Comparison of ENCODE assay signal across 28 cellular contexts in the genomic region with DNA sequence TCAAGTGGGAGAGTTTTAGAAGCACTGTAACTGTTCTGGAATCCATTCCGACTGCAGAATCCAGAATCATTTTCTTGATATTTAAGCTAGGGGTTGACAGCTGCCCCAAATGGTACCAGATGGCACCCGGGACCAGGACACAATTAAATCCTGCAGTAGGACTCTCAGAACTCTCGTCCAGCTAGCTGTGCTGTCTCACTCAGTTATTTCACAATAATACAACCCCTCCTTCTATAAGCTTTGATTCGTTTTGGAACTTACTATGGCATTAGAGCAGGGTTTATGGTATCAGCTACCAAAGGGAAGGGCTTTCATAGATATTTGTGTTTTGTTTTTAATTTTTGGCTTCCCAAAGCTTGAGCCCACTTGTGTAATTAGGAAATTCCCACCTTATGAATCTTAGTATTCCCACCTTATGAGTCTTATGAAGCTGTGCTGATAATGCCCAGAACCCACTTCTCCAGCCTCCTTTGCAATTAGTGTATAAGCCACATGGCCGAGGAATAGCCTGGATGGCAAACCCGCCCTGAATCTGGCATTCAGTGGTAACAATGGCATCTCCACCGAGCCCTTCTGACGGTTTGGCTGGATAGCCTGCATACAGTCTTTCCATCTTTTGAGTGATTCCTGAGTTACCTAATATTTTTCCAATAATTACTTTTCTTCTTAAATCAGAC.
"Had no signal": no experiment of that assay in that cellular context is flagged by ENCODE, and none has a peak within 500 bp of the region (broad histone marks: within the 10 kb centered on the region; RNA-seq: fewer than 3 reads in every experiment).

No MANE protein-coding gene starts in this region.

- H3K27me3 Mint-ChIP-seq: type B pancreatic cell had no signal

- H3K4me3 ChIP-seq: body of pancreas, colonic mucosa, dorsolateral prefrontal cortex, gastroesophageal sphincter, ovary, smooth muscle cell, vagina had no signal

- H3K4me3 Mint-ChIP-seq: activated B cell treated with CpG ODN at 0.5 μM for 24 hours; activated naive CD8-positive, alpha-beta T cell; naive B cell; nephron progenitor cell; stimulated activated memory B cell treated with anti-CD40 and anti-IgM and Interleukin-4, amounts not matched to agents 10 μg/mL and 1 μg/mL and 100 μg/mL, for 72 hours; stimulated activated naive CD8-positive, alpha-beta T cell treated with anti-CD3 and anti-CD28 coated beads, Interleukin-15, amount 100 ng/mL, for 72 hours; type B pancreatic cell had no signal

- H3K4me1 ChIP-seq: body of pancreas, colonic mucosa, gastroesophageal sphincter, vagina had no signal

- H3K4me1 Mint-ChIP-seq: activated B cell treated with CpG ODN at 0.5 μM for 24 hours; naive B cell; nephron progenitor cell; stimulated activated memory B cell treated with anti-CD40 and anti-IgM and Interleukin-4, amounts not matched to agents 10 μg/mL and 1 μg/mL and 100 μg/mL, for 72 hours; stimulated activated naive CD8-positive, alpha-beta T cell treated with anti-CD3 and anti-CD28 coated beads, Interleukin-15, amount 100 ng/mL, for 72 hours had no signal

- H3K9me3 Mint-ChIP-seq: activated B cell treated with CpG ODN at 0.5 μM for 24 hours; naive B cell; nephron progenitor cell; stimulated activated memory B cell treated with anti-CD40 and anti-IgM and Interleukin-4, amounts not matched to agents 10 μg/mL and 1 μg/mL and 100 μg/mL, for 72 hours; stimulated activated naive CD8-positive, alpha-beta T cell treated with anti-CD3 and anti-CD28 coated beads, Interleukin-15, amount 100 ng/mL, for 72 hours; type B pancreatic cell had no signal

- H3K36me3 ChIP-seq: colonic mucosa, gastroesophageal sphincter, ovary, vagina had no signal

- H3K27me3 ChIP-seq: body of pancreas, colonic mucosa, dorsolateral prefrontal cortex, gastroesophageal sphincter, ovary, vagina had no signal

- DNase-seq: activated B cell treated with CpG ODN at 0.5 μM for 24 hours; activated effector memory CD4-positive, alpha-beta T cell treated with Interleukin-2 at 50 U/mL for 16 hours; activated naive CD4-positive, alpha-beta T cell treated with Interleukin-2 at 50 U/mL for 16 hours; anterior cingulate cortex; body of pancreas; colonic mucosa; dorsolateral prefrontal cortex; effector memory CD4-positive, alpha-beta T cell; erythroblast; hippocampal formation; left cardiac atrium; left ventricle myocardium superior; naive B cell; nephron progenitor cell; ovary; stimulated activated CD4-positive, alpha-beta T cell treated with anti-CD3 and anti-CD28 coated beads, Interleukin-1b, Interleukin-23, amount 100 ng/mL, for 48 hours; stimulated activated CD4-positive, alpha-beta T cell treated with anti-CD3 and anti-CD28 coated beads, Interleukin-4, amount 100 ng/mL, for 4 hours; stimulated activated CD8-positive, alpha-beta memory T cell treated with anti-CD3 and anti-CD28 coated beads, Interleukin-4, amount 100 ng/mL, for 48 hours; stimulated activated naive CD8-positive, alpha-beta T cell treated with anti-CD3 and anti-CD28 coated beads, Interleukin-15, amount 100 ng/mL, for 72 hours; substantia nigra had no signal

- H3K27ac Mint-ChIP-seq: activated B cell treated with CpG ODN at 0.5 μM for 24 hours; activated naive CD8-positive, alpha-beta T cell; naive B cell; nephron progenitor cell; progenitor cell of endocrine pancreas; stimulated activated memory B cell treated with anti-CD40 and anti-IgM and Interleukin-4, amounts not matched to agents 10 μg/mL and 1 μg/mL and 100 μg/mL, for 72 hours; stimulated activated naive CD8-positive, alpha-beta T cell treated with anti-CD3 and anti-CD28 coated beads, Interleukin-15, amount 100 ng/mL, for 72 hours; type B pancreatic cell had no signal

- H3K4me2 ChIP-seq: smooth muscle cell had no signal

- H3K27ac ChIP-seq: body of pancreas, colonic mucosa, dorsolateral prefrontal cortex, gastroesophageal sphincter, ovary, vagina had no signal

- H3K36me3 Mint-ChIP-seq: activated naive CD8-positive, alpha-beta T cell; naive B cell; stimulated activated memory B cell treated with anti-CD40 and anti-IgM and Interleukin-4, amounts not matched to agents 10 μg/mL and 1 μg/mL and 100 μg/mL, for 72 hours; type B pancreatic cell had no signal

- H3K9me3 ChIP-seq: body of pancreas, colonic mucosa, gastroesophageal sphincter, ovary, vagina had no signal

- ATAC-seq: body of pancreas; gastroesophageal sphincter; left cardiac atrium; left ventricle myocardium superior; sciatic nerve; stimulated activated memory B cell treated with anti-CD40 and anti-IgM and Interleukin-4, amounts not matched to agents 10 μg/mL and 1 μg/mL and 100 μg/mL, for 72 hours; stimulated activated naive CD8-positive, alpha-beta T cell treated with anti-CD3 and anti-CD28 coated beads, Interleukin-15, amount 100 ng/mL, for 72 hours had no signal
